In genomic region chr10:52483587-52483986, GRCh38 we compare ENCODE assay signal across 14 cellular contexts.
DNase-seq lines count a peak whose midpoint lies in the region; ATAC-seq, FAIRE-seq and TF ChIP-seq lines count a peak whose summit lies in the region.
"Had no signal": no experiment of that assay in that cellular context is flagged by ENCODE, and none has a peak within 500 bp of the region (broad histone marks: within the 10 kb centered on the region; RNA-seq: fewer than 3 reads in every experiment).

No MANE protein-coding gene starts in this region.

- no peaks in the 10 kb centered on the region for H3K9me3 ChIP-seq in testis

- H3K27ac ChIP-seq in testis = no peak overlapping the region

- TF ChIP-seq POLR2A in testis (IDR thresholded peaks at IDR 0.05) = no peak

- ATAC-seq in GM18858 (IDR thresholded peaks at IDR 0.05; ENCODE audit: unreplicated experiment) (peak; percentile 80), GM21723 (IDR thresholded peaks at IDR 0.05; ENCODE audit: unreplicated experiment) (peak; percentile 85), HG03280 (IDR thresholded peaks at IDR 0.05; ENCODE audit: unreplicated experiment) (peak; percentile 83)

- DNase-seq in iris pigment epithelial cell (ENCODE audit: low read depth) = peak; percentile 11
- no peak for DNase-seq in GM19239 (ENCODE audit: insufficient read length, low spot score)
- DNase-seq in T1000 (lab: John Stamatoyannopoulos, UW) = no peak
- no peak for DNase-seq in testis
- DNase-seq in stimulated activated CD4-positive, alpha-beta T cell treated with anti-CD3 and anti-CD28 coated beads, Interleukin-2, amount 100 ng/mL, for 24 hours = no peak
- DNase-seq: amygdala; CD4-positive, CD25-positive, alpha-beta regulatory T cell; foreskin melanocyte; NCI-H524 treated with DMSO at 0.1 percent for 48 hours; SIG-M5; substantia nigra had no signal

- no peak overlapping the region for H3K4me3 ChIP-seq in testis

- H3K4me1 ChIP-seq in testis = no peaks in the 10 kb centered on the region

- WGBS in testis, 2 donors = 92 to 95% methylated on average over 3 of the region's 3 CpGs

- intact Hi-C loops in testis (cut with DNase I; ENCODE audit: low total_unique reads) = loop anchor here (10.0 kb wide), 1 partner anchor 169 kb away; the partner anchor contains the start of gene DKK1

- no peak for TF ChIP-seq CTCF in testis (IDR thresholded peaks at IDR 0.05)

- H3K36me3 ChIP-seq in testis (ENCODE audit: low read depth, missing control alignments) = no peaks in the 10 kb centered on the region

- H3K27me3 ChIP-seq in testis = peaks cover 3% of the 10 kb centered on the region

- FAIRE-seq in GM19239 (lab: Jason Lieb, UNC) = no peak
